Comparison of ENCODE assay signal across 8 cellular contexts in the genomic region with DNA sequence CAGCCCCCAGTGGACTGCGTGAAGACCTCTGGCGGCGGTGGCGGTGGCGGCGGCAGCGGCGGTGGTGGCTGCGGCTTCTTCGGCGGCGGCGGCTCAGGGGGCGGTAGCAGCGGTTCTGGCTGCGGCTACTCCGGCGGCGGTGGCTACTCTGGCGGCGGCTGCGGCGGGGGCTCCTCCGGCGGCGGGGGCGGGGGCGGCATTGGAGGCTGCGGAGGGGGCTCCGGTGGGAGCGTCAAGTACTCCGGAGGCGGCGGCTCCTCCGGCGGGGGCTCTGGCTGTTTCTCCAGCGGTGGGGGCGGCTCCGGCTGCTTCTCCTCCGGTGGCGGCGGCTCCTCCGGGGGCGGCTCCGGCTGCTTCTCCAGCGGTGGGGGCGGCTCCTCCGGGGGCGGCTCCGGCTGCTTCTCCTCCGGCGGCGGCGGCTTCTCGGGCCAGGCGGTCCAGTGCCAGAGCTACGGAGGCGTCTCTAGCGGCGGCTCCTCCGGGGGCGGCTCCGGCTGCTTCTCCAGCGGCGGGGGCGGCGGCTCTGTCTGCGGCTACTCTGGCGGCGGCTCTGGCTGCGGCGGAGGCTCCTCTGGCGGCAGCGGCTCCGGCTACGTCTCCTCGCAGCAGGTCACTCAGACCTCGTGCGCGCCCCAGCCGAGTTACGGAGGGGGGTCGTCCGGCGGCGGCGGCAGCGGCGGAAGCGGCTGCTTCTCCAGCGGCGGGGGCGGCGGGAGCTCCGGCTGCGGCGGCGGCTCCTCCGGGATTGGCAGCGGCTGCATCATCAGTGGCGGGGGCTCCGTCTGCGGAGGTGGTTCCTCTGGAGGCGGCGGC. TPM values are rescaled to one million over a fixed set of nuclear protein-coding genes. Genes with fewer than 3 reads are reported as not detected.
A peak's percentile ranks its signal among the peaks of the same experiment; 100 is the strongest.
DNase-seq lines count a peak whose midpoint lies in the region; ATAC-seq, FAIRE-seq and TF ChIP-seq lines count a peak whose summit lies in the region.

No MANE protein-coding gene starts in this region.

- TF ChIP-seq EP300 in upper lobe of left lung (IDR thresholded peaks at IDR 0.05) = no peak

- no peaks in the 10 kb centered on the region for H3K36me3 ChIP-seq in upper lobe of left lung

- H3K4me3 ChIP-seq in mononuclear cell (ENCODE audit: low read length) = peak overlapping the region; percentile 13
- H3K4me3 ChIP-seq in upper lobe of left lung = peak overlapping the region in 3 of 4 donors; percentile 33 to 53 (median 45)

- in situ Hi-C loops in GM13977 (cut with MboI; ENCODE audit: low pct_unique_long_range_greater_than_20kb, low sequenced_read_pairs, unreplicated experiment) = no loop called here

- ATAC-seq in upper lobe of left lung (ENCODE audit: low FRiP score in 2 of 2) = peak in 1 of 2 donors; percentile 93

- peak overlapping the region; percentile 10 for H3K27ac ChIP-seq in cingulate gyrus (ENCODE audit: low read depth, low read length)
- H3K27ac ChIP-seq in upper lobe of left lung = no peak overlapping the region

- no peak for TF ChIP-seq CTCF in GM13977 (IDR thresholded peaks at IDR 0.05; ENCODE audit: extremely low read depth, insufficient read depth, missing control alignments)
- TF ChIP-seq CTCF in upper lobe of left lung (IDR thresholded peaks at IDR 0.05) = no peak

- WGBS in upper lobe of left lung, 2 donors = 7% methylated on average over 16 of the region's 105 CpGs; no CpG with 5 or more reads in 1 of the 2 donors

- H3K27me3 ChIP-seq in mononuclear cell (ENCODE audit: insufficient read depth, low read length) (peaks cover 66% of the 10 kb centered on the region), upper lobe of left lung (peaks cover 0 to 29% (median 15%) of the 10 kb centered on the region in 4 donors)

- FAIRE-seq in HTR-8/SVneo (lab: Jason Lieb, UNC) = no peak

- peaks cover 25% of the 10 kb centered on the region for H3K4me1 ChIP-seq in mononuclear cell (ENCODE audit: insufficient read depth, low read length)
- H3K4me1 ChIP-seq in upper lobe of left lung = peaks cover 13 to 19% (median 16%) of the 10 kb centered on the region in 4 donors

- TF ChIP-seq POLR2A in upper lobe of left lung (IDR thresholded peaks at IDR 0.05) = no peak

- no peaks in the 10 kb centered on the region for H3K9me3 ChIP-seq in mononuclear cell (ENCODE audit: low read depth, low read length)
- no peaks in the 10 kb centered on the region for H3K9me3 ChIP-seq in upper lobe of left lung

- DNase-seq in GM13977 (ENCODE audit: low spot score) (peak; percentile 46), T-helper 2 cell (peak in 3 of 5 experiments; percentile 10 to 56 (median 18)), upper lobe of left lung (peak in 1 of 2 donors; percentile 89), NCI-H1694 (lab: John Stamatoyannopoulos, UW) (no peak), HTR-8/SVneo (ENCODE audit: insufficient read length, low spot score) (no peak), H4 (ENCODE audit: low spot score) (no peak)

RNA-seq across cellular contexts. Expression of a gene that starts 1.7 kb away (rescaled TPM):
- not detected for total RNA-seq in mononuclear cell
- not detected for total RNA-seq in upper lobe of left lung
- total RNA-seq in H4 (2014; rRNA removed; shearing (Covaris generic)) = not detected in 2 replicates

RNA-seq across cellular contexts. Expression of a gene that starts 43.8 kb away (rescaled TPM):
- not detected for total RNA-seq in mononuclear cell
- not detected for total RNA-seq in upper lobe of left lung
- total RNA-seq in H4 (2014; rRNA removed; shearing (Covaris generic)) = not detected in 2 replicates

RNA-seq across cellular contexts. Expression of a gene that starts 51.6 kb away (rescaled TPM):
- total RNA-seq in mononuclear cell (not detected), upper lobe of left lung (not detected)
- not detected in 2 replicates for total RNA-seq in H4 (2014; rRNA removed; shearing (Covaris generic))

RNA-seq across cellular contexts. Expression of a gene that starts 58.0 kb away (rescaled TPM):
- not detected for total RNA-seq in mononuclear cell
- not detected for total RNA-seq in upper lobe of left lung
- total RNA-seq in H4 (2014; rRNA removed; shearing (Covaris generic)) = not detected in 2 replicates

Comparison
In these comparisons a context has a peak if more than half of its experiments do, and no peak if none do; other contexts are left out.
1. DNase-seq: peak in GM13977 (single experiment) and T-helper 2 cell (3 of 5); none in NCI-H1694 (single experiment), HTR-8/SVneo (single experiment) and H4 (single experiment).